In genomic region chr9:116860509-116861120, GRCh38 we compare ENCODE assay signal across 8 cellular contexts.
A peak's percentile ranks its signal among the peaks of the same experiment; 100 is the strongest.
DNase-seq lines count a peak whose midpoint lies in the region; ATAC-seq and TF ChIP-seq lines count a peak whose summit lies in the region.

No MANE protein-coding gene starts in this region.

- H3K27me3 ChIP-seq in A673 (replicated peaks; ENCODE audit: insufficient read depth, low read depth, low read length, poor library complexity) (no peaks in the 10 kb centered on the region), heart right ventricle (peaks cover 0 to 12% (median 0%) of the 10 kb centered on the region in 7 donors)

- H3K4me3 ChIP-seq in A673 (ENCODE audit: low read depth, low read length, poor library complexity, severe bottlenecking): no peak overlapping the region
- H3K4me3 ChIP-seq in heart right ventricle: no peak overlapping the region

- H3K27ac Mint-ChIP-seq in HFFc6: no peak overlapping the region
- no peak overlapping the region for H3K27ac Mint-ChIP-seq in activated T-cell treated with anti-CD3 and anti-CD28 coated beads, Interleukin-2, amount 50 U/mL, for 72 hours

- no peaks in the 10 kb centered on the region for H3K9me3 Mint-ChIP-seq in HFFc6
- no peaks in the 10 kb centered on the region for H3K9me3 Mint-ChIP-seq in activated T-cell treated with anti-CD3 and anti-CD28 coated beads, Interleukin-2, amount 50 U/mL, for 72 hours

- no TSS peak for BruUV-seq in A673 (replicated peaks; lab: Mats Ljungman, UMichigan)

- no peaks in the 10 kb centered on the region for H3K36me3 Mint-ChIP-seq in HFFc6 (ENCODE audit: low read depth)
- H3K36me3 Mint-ChIP-seq in activated T-cell treated with anti-CD3 and anti-CD28 coated beads, Interleukin-2, amount 50 U/mL, for 72 hours (ENCODE audit: insufficient read depth in 2 of 2): no peaks in the 10 kb centered on the region

- CTCF ChIA-PET in A673 (lab: Charles Lee): interaction anchor here (1.2 to 4.7 kb wide), 2 partner anchors 9 to 124 kb away, joined by 4 to 72 read pairs; no protein-coding TSS in a partner anchor

- no peaks in the 10 kb centered on the region for H3K4me1 Mint-ChIP-seq in HFFc6 (ENCODE audit: low read depth)
- H3K4me1 Mint-ChIP-seq in activated T-cell treated with anti-CD3 and anti-CD28 coated beads, Interleukin-2, amount 50 U/mL, for 72 hours (ENCODE audit: low read depth): no peaks in the 10 kb centered on the region

- WGBS in heart right ventricle, 2 donors: 34 to 44% methylated on average over 3 of the region's 3 CpGs

- ATAC-seq in activated T-cell treated with anti-CD3 and anti-CD28 coated beads, Interleukin-2, amount 50 U/mL, for 72 hours (replicated peaks in 1 of 2): no peak
- ATAC-seq in heart right ventricle: peak in 6 of 8 donors; percentile 51 to 84 (median 66)

- no peaks in the 10 kb centered on the region for H3K36me3 ChIP-seq in A673 (ENCODE audit: insufficient read depth, low read length, poor library complexity, severe bottlenecking)
- H3K36me3 ChIP-seq in heart right ventricle: no peaks in the 10 kb centered on the region

- H3K4me1 ChIP-seq in A673 (ENCODE audit: insufficient read depth, low read length, poor library complexity, severe bottlenecking): no peaks in the 10 kb centered on the region
- no peaks in the 10 kb centered on the region for H3K4me1 ChIP-seq in heart right ventricle

- H3K27me3 Mint-ChIP-seq in HFFc6 (ENCODE audit: insufficient read depth): peaks cover 3% of the 10 kb centered on the region; the same call in 1 of the 2 replicates
- H3K27me3 Mint-ChIP-seq in activated T-cell treated with anti-CD3 and anti-CD28 coated beads, Interleukin-2, amount 50 U/mL, for 72 hours (ENCODE audit: low read depth): peaks cover 7% of the 10 kb centered on the region

- H3K9me3 ChIP-seq in A673 (ENCODE audit: low read depth, low read length, poor library complexity, severe bottlenecking) (no peaks in the 10 kb centered on the region), heart right ventricle (no peaks in the 10 kb centered on the region)

- peak; percentile 83 for TF ChIP-seq CTCF in A673 (conservative IDR thresholded peaks at IDR 0.05; ENCODE audit: low read depth, low read length)
- peak; percentile 89 for TF ChIP-seq CTCF in HFFc6 (IDR thresholded peaks at IDR 0.05)
- peak; percentile 35 to 74 (median 71) for TF ChIP-seq CTCF in heart right ventricle (IDR thresholded peaks at IDR 0.05)

- no peak overlapping the region for H3K4me3 Mint-ChIP-seq in HFFc6
- H3K4me3 Mint-ChIP-seq in activated T-cell treated with anti-CD3 and anti-CD28 coated beads, Interleukin-2, amount 50 U/mL, for 72 hours: no peak overlapping the region

- H3K27ac ChIP-seq in A673 (ENCODE audit: low read depth, low read length, poor library complexity, severe bottlenecking) (no peak overlapping the region), heart right ventricle (no peak overlapping the region)

- intact Hi-C loops in A673 (cut with micrococcal nuclease; ENCODE audit: unreplicated experiment) (loop anchor here (1.0 to 5.0 kb wide), 2 partner anchors 123 to 1268 kb away; no protein-coding TSS in a partner anchor), heart right ventricle (cut with DNase I) (loop anchor here in 8 of 10 donors (2.0 to 10.0 kb wide), 5 partner anchors 122 to 1268 kb away; no protein-coding TSS in a partner anchor)

- DNase-seq in A673 (ENCODE audit: low spot score): peak; percentile 76
- peak; percentile 61 for DNase-seq in EL
- peak; percentile 55 for DNase-seq in HFFc6
- DNase-seq in NCI-H2171 (lab: John Stamatoyannopoulos, UW): peak; percentile 7
- peak; percentile 3 to 17 for DNase-seq in activated T-cell treated with anti-CD3 and anti-CD28 coated beads, Interleukin-2, amount 50 U/mL, for 72 hours
- DNase-seq in heart right ventricle: peak; percentile 33 to 52
- peak; percentile 60 for DNase-seq in retina
- DNase-seq in activated effector memory CD4-positive, alpha-beta T cell treated with Interleukin-2 at 50 U/mL for 16 hours: no peak

- POLR2A ChIA-PET in A673 (lab: Charles Lee; ENCODE audit: low non-redundant PET): no interaction called here

Comparison
In these comparisons a context has a peak if more than half of its experiments do, and no peak if none do; other contexts are left out.
1. ATAC-seq: peak in heart right ventricle (6 of 8); none in activated T-cell treated with anti-CD3 and anti-CD28 coated beads, Interleukin-2, amount 50 U/mL, for 72 hours (0 of 2).
2. Peak in every context shown above with its lines, with median percentiles within 50 percentile points of each other: CTCF ChIP-seq.